ENCODE assay signal across 1 cellular context in genomic region chr12:102740157-102741032, GRCh38.
TF ChIP-seq lines count a peak whose summit lies in the region.

No MANE protein-coding gene starts in this region.

TF ChIP-seq in SK-N-SH treated with all-trans-retinoic acid at 6 μM for 48 hours, 23 proteins besides CTCF, POLR2A, EP300 and RAD21 (continued from another document):
- TF ChIP-seq BACH2 (CRISPR knock-in tag; IDR thresholded peaks at IDR 0.05; ENCODE audit: borderline replicate concordance) = no peak
